Comparison of ENCODE assay signal across 8 cellular contexts in genomic region chr19:48842744-48843162, GRCh38. TPM values are rescaled to one million over a fixed set of nuclear protein-coding genes. Genes with fewer than 3 reads are reported as not detected.
A peak's percentile ranks its signal among the peaks of the same experiment; 100 is the strongest.
DNase-seq lines count a peak whose midpoint lies in the region; ATAC-seq and TF ChIP-seq lines count a peak whose summit lies in the region.

No MANE protein-coding gene starts in this region.

- H3K9me3 ChIP-seq in esophagus muscularis mucosa, result no peaks in the 10 kb centered on the region
- no peaks in the 10 kb centered on the region for H3K9me3 ChIP-seq in naive thymus-derived CD4-positive, alpha-beta T cell (ENCODE audit: control insufficient read depth in 2 of 3, low read length in 3 of 3)

- intact Hi-C loops in esophagus muscularis mucosa (cut with DNase I), result loop anchor here (2.0 to 10.0 kb wide), 2 partner anchors 54 to 198 kb away; partner anchors contain the start of gene CA11
- intact Hi-C loops in naive thymus-derived CD4-positive, alpha-beta T cell (cut with micrococcal nuclease), result loop anchor here (1.0 to 2.0 kb wide), 5 partner anchors 47 to 196 kb away; partner anchors contain the start of gene CA11 (in 2 of the 2)

- H3K4me3 ChIP-seq in esophagus muscularis mucosa, result no peak overlapping the region
- H3K4me3 ChIP-seq in naive thymus-derived CD4-positive, alpha-beta T cell (ENCODE audit: low read length), result no peak overlapping the region

- H3K4me1 Mint-ChIP-seq in naive thymus-derived CD4-positive, alpha-beta T cell, result peaks cover 0 to 6% (median 3%) of the 10 kb centered on the region in 7 donors

- H3K27ac ChIP-seq in esophagus muscularis mucosa (replicated peaks in 1 of 4), result no peak overlapping the region
- no peak overlapping the region for H3K27ac ChIP-seq in naive thymus-derived CD4-positive, alpha-beta T cell (ENCODE audit: low read depth, low read length)

- no peak for TF ChIP-seq EP300 in esophagus muscularis mucosa (IDR thresholded peaks at IDR 0.05)

- peak overlapping the region in 1 of 10 donors; percentile 53 for H3K4me3 Mint-ChIP-seq in naive thymus-derived CD4-positive, alpha-beta T cell

- H3K9me3 Mint-ChIP-seq in naive thymus-derived CD4-positive, alpha-beta T cell, result no peaks in the 10 kb centered on the region

- DNase-seq in AG20443 (ENCODE audit: low spot score) (peak; percentile 63), GM20000 (ENCODE audit: low spot score) (peak; percentile 66), NCI-H460 (ENCODE audit: extremely low read depth, low read depth) (peak; percentile 44), esophagus muscularis mucosa (ENCODE audit: extremely low spot score) (no peak)
- DNase-seq in activated CD8-positive, alpha-beta memory T cell treated with anti-CD3 and anti-CD28 coated beads, Interleukin-2, amount 50 U/mL, for 4 hours, result peak; percentile 48
- peak in 8 of 9 donors; percentile 37 to 62 (median 49) for DNase-seq in naive thymus-derived CD4-positive, alpha-beta T cell

- ATAC-seq in naive thymus-derived CD4-positive, alpha-beta T cell, result peak; percentile 67
- ATAC-seq in HG03354 (IDR thresholded peaks at IDR 0.05; ENCODE audit: poor library complexity, severe bottlenecking, unreplicated experiment) (no peak), HG03342 (IDR thresholded peaks at IDR 0.05; ENCODE audit: unreplicated experiment) (no peak)

- TF ChIP-seq POLR2A in esophagus muscularis mucosa (IDR thresholded peaks at IDR 0.05; ENCODE audit: low read depth), result no peak

- H3K36me3 ChIP-seq in esophagus muscularis mucosa, result peaks cover 7 to 57% (median 33%) of the 10 kb centered on the region in 4 donors
- H3K36me3 ChIP-seq in naive thymus-derived CD4-positive, alpha-beta T cell (ENCODE audit: control insufficient read depth in 2 of 3, insufficient read depth in 3 of 3, low read length in 3 of 3), result no peaks in the 10 kb centered on the region

- no peaks in the 10 kb centered on the region for H3K4me1 ChIP-seq in esophagus muscularis mucosa
- no peaks in the 10 kb centered on the region for H3K4me1 ChIP-seq in naive thymus-derived CD4-positive, alpha-beta T cell (ENCODE audit: control insufficient read depth in 2 of 2, insufficient read depth in 2 of 2, low read length in 2 of 2)

- peaks cover 0 to 2% (median 0%) of the 10 kb centered on the region in 5 donors for H3K27me3 Mint-ChIP-seq in naive thymus-derived CD4-positive, alpha-beta T cell

- peak overlapping the region in 3 of 9 donors; percentile 44 to 53 (median 51) for H3K27ac Mint-ChIP-seq in naive thymus-derived CD4-positive, alpha-beta T cell

- H3K36me3 Mint-ChIP-seq in naive thymus-derived CD4-positive, alpha-beta T cell, result no peaks in the 10 kb centered on the region

- peak; percentile 81 for TF ChIP-seq CTCF in GM20000 (IDR thresholded peaks at IDR 0.05; ENCODE audit: extremely low read depth, missing control alignments)
- TF ChIP-seq CTCF in esophagus muscularis mucosa (IDR thresholded peaks at IDR 0.05), result peak; percentile 75 to 79 (median 77)

- CTCF ChIA-PET in naive thymus-derived CD4-positive, alpha-beta T cell (lab: Charles Lee), result interaction anchor here (0.5 to 7.5 kb wide), 27 partner anchors 9 to 560 kb away, joined by 3 to 100 read pairs (median 5); partner anchors contain the start of genes CA11 and RUVBL2

- 45% methylated on average over 2 of the region's 2 CpGs for WGBS in esophagus muscularis mucosa

- POLR2A ChIA-PET in naive thymus-derived CD4-positive, alpha-beta T cell (lab: Charles Lee), result interaction anchor here (0.8 to 2.4 kb wide), 5 partner anchors 47 to 197 kb away, joined by 3 to 10 read pairs (median 3); partner anchors contain the start of genes CA11 and FTL

- H3K27me3 ChIP-seq in esophagus muscularis mucosa, result no peaks in the 10 kb centered on the region
- H3K27me3 ChIP-seq in naive thymus-derived CD4-positive, alpha-beta T cell (ENCODE audit: control insufficient read depth in 2 of 2, insufficient read depth in 2 of 2, low read length in 2 of 2), result no peaks in the 10 kb centered on the region

RNA-seq across cellular contexts. Expression of gene HSD17B14, which starts 6.5 kb away (rescaled TPM):
- 1.6 and 2.0 TPM in 2 replicates for total RNA-seq in NCI-H460 (2014; rRNA removed; shearing (Covaris generic))
- polyA plus RNA-seq in NCI-H460 (2014; cell fraction: nucleus; rRNA removed), result 0.19 and 2.1 TPM in 2 replicates
- 1 to 10 TPM; 7.1 to 8.9 (median 7.8) TPM for total RNA-seq in esophagus muscularis mucosa
- total RNA-seq in naive thymus-derived CD4-positive, alpha-beta T cell, result 1 to 10 TPM in 2 of 5 experiments, under 1 TPM in 2, not detected in 1; 0.38 to 2.9 (median 1.2) TPM
- 1 to 10 TPM in 1 of 2 donors, under 1 TPM in 1; 0.66 to 1.7 TPM for polyA plus RNA-seq in naive thymus-derived CD4-positive, alpha-beta T cell

RNA-seq across cellular contexts. Expression of gene PLEKHA4, which starts 25.7 kb away (rescaled TPM):
- total RNA-seq in NCI-H460 (2014; rRNA removed; shearing (Covaris generic)), result 0.58 and 1.2 TPM in 2 replicates
- 0.04 and 5.1 TPM in 2 replicates for polyA plus RNA-seq in NCI-H460 (2014; cell fraction: nucleus; rRNA removed)
- total RNA-seq in esophagus muscularis mucosa, result 10 to 100 TPM; 11.4 to 27.4 (median 18.9) TPM
- total RNA-seq in naive thymus-derived CD4-positive, alpha-beta T cell, result 1 to 10 TPM; 2.1 to 7.4 (median 4.0) TPM
- polyA plus RNA-seq in naive thymus-derived CD4-positive, alpha-beta T cell, result 1 to 10 TPM; 2.6 to 5.6 TPM

RNA-seq across cellular contexts. Expression of gene PPP1R15A, which starts 29.5 kb away (rescaled TPM):
- 83.3 and 85.6 TPM in 2 replicates for total RNA-seq in NCI-H460 (2014; rRNA removed; shearing (Covaris generic))
- polyA plus RNA-seq in NCI-H460 (2014; cell fraction: nucleus; rRNA removed), result 13.4 and 16.2 TPM in 2 replicates
- 10 to 100 TPM; 40.3 to 98.7 (median 64.4) TPM for total RNA-seq in esophagus muscularis mucosa
- total RNA-seq in naive thymus-derived CD4-positive, alpha-beta T cell, result 1,000 to 10,000 TPM in 1 of 5 experiments, 100 to 1,000 TPM in 1, 10 to 100 TPM in 3; 31.5 to 1,030 (median 71.9) TPM
- 10 to 100 TPM; 23.0 to 29.8 TPM for polyA plus RNA-seq in naive thymus-derived CD4-positive, alpha-beta T cell

RNA-seq across cellular contexts. Expression of gene BCAT2, which starts 31.9 kb away (rescaled TPM):
- total RNA-seq in NCI-H460 (2014; rRNA removed; shearing (Covaris generic)), result 27.6 and 31.2 TPM in 2 replicates
- 56.8 and 67.1 TPM in 2 replicates for polyA plus RNA-seq in NCI-H460 (2014; cell fraction: nucleus; rRNA removed)
- 10 to 100 TPM; 59.0 to 93.3 (median 63.9) TPM for total RNA-seq in esophagus muscularis mucosa
- total RNA-seq in naive thymus-derived CD4-positive, alpha-beta T cell, result 10 to 100 TPM; 16.7 to 53.1 (median 22.5) TPM
- polyA plus RNA-seq in naive thymus-derived CD4-positive, alpha-beta T cell, result 10 to 100 TPM; 25.5 to 30.9 TPM

RNA-seq across cellular contexts. Expression of gene TULP2, which starts 55.8 kb away (rescaled TPM):
- not detected in 2 replicates for total RNA-seq in NCI-H460 (2014; rRNA removed; shearing (Covaris generic))
- polyA plus RNA-seq in NCI-H460 (2014; cell fraction: nucleus; rRNA removed), result not detected in 2 replicates
- total RNA-seq in esophagus muscularis mucosa, result 1 to 10 TPM in 1 of 4 donors, under 1 TPM in 3; 0.75 to 1.3 (median 0.83) TPM
- total RNA-seq in naive thymus-derived CD4-positive, alpha-beta T cell, result not detected
- not detected for polyA plus RNA-seq in naive thymus-derived CD4-positive, alpha-beta T cell
